Comparison of ENCODE assay signal across 8 cellular contexts in the genomic region with DNA sequence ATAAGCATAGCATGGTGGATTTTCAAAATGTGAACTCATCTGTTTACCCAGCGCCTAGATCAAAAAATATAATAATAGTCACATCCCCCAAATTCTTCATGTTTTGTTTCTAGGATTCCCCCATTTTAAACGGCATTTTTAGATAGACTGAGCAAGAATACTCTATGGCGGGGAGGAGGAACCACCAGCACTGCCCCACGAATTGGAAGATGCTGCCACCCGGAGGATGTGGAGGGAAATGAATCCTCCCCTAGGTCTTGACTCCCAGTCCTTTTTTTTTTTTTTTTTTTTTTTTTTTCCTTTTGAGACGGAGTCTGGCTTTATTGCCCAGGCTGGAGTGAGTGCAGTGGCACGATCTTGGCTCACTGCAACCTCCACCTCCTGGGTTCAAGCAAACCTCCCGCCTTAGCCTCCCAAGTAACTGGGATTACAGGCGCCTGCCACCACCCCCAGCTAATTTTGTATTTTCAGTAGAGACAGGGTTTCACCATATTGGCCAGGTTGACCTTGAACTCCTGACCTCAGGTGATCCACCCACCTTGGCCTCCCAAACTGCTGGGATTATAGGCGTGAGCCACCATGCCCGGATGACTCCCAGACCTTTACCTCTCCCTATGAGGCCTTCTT. TPM values are rescaled to one million over a fixed set of nuclear protein-coding genes. Genes with fewer than 3 reads are reported as not detected.
A peak's percentile ranks its signal among the peaks of the same experiment; 100 is the strongest.
DNase-seq lines count a peak whose midpoint lies in the region; ATAC-seq and TF ChIP-seq lines count a peak whose summit lies in the region.
"Not testable (repeated sequence)": the region's sequence is repeated elsewhere in the genome, so short reads cannot be mapped to it uniquely, and the experiment has no call there.

No MANE protein-coding gene starts in this region.

- not testable (repeated sequence) for H3K9me3 ChIP-seq in neural cell (ENCODE audit: low read length)

- H3K4me1 ChIP-seq in foreskin keratinocyte, result not testable (repeated sequence)

- not testable (repeated sequence) for TF ChIP-seq EP300 in neural cell (conservative IDR thresholded peaks at IDR 0.05; ENCODE audit: poor library complexity, severe bottlenecking)

- H3K4me2 ChIP-seq in neural cell (ENCODE audit: low read length), result not testable (repeated sequence)

- H3K27ac Mint-ChIP-seq in T-helper 2 cell treated with Interferon-gamma antibody and Interleukin-4, amounts not matched to agents 5 μg/mL and 100 μg/mL, for 36 hours; activated naive CD8-positive, alpha-beta T cell treated with anti-CD3 and anti-CD28 coated beads, Interleukin-2, amount 10 ng/mL, durations not matched to agents 7 days and 5 days: not testable (repeated sequence)

- H3K79me2 ChIP-seq in neural cell (replicated peaks; ENCODE audit: insufficient read depth, low read length), result not testable (repeated sequence)

- POLR2A ChIA-PET in activated naive CD8-positive, alpha-beta T cell treated with anti-CD3 and anti-CD28 coated beads, Interleukin-2, amount 10 ng/mL, durations not matched to agents 7 days and 5 days (lab: Charles Lee), result interaction anchor here (0.6 kb wide), 1 partner anchor 172 kb away, joined by 3 read pairs; no protein-coding TSS in a partner anchor

- not testable (repeated sequence) for H3K9me3 Mint-ChIP-seq in T-helper 2 cell treated with Interferon-gamma antibody and Interleukin-4, amounts not matched to agents 5 μg/mL and 100 μg/mL, for 36 hours; activated naive CD8-positive, alpha-beta T cell treated with anti-CD3 and anti-CD28 coated beads, Interleukin-2, amount 10 ng/mL, durations not matched to agents 7 days and 5 days

- not testable (repeated sequence) for H3K36me3 ChIP-seq in neural cell (ENCODE audit: insufficient read depth, low read length)

- peak; percentile 56 for DNase-seq in DMS114 treated with DMSO at 0.1 percent for 48 hours (lab: John Stamatoyannopoulos, UW; ENCODE audit: unreplicated experiment)
- peak; percentile 80 for DNase-seq in NCI-H2171 (lab: John Stamatoyannopoulos, UW)
- peak; percentile 29 for DNase-seq in T-helper 2 cell treated with Interferon-gamma antibody and Interleukin-4, amounts not matched to agents 5 μg/mL and 100 μg/mL, for 36 hours (ENCODE audit: low spot score)
- peak; percentile 53 for DNase-seq in activated naive CD8-positive, alpha-beta T cell treated with anti-CD3 and anti-CD28 coated beads, Interleukin-2, amount 10 ng/mL, durations not matched to agents 7 days and 5 days
- DNase-seq in foreskin keratinocyte, result peak; percentile 19 to 50
- peak; percentile 30 to 47 for DNase-seq in stimulated activated CD8-positive, alpha-beta memory T cell treated with anti-CD3 and anti-CD28 coated beads, Interleukin-7, amount 100 ng/mL, for 4 hours (ENCODE audit: low read depth in 2 of 2)

- not testable (repeated sequence) for H2AFZ ChIP-seq in neural cell (ENCODE audit: low read depth, low read length)

- H3K4me3 ChIP-seq in neural cell (ENCODE audit: low read length), result not testable (repeated sequence)

- H4K20me1 ChIP-seq in neural cell (ENCODE audit: insufficient read depth), result not testable (repeated sequence)

- not testable (repeated sequence) for H3K27ac ChIP-seq in foreskin keratinocyte; neural cell (ENCODE audit: low read length)

- H3K27me3 ChIP-seq in foreskin keratinocyte, result peaks cover 63% of the 10 kb centered on the region
- H3K27me3 ChIP-seq in neural cell (ENCODE audit: insufficient read depth, low read depth, low read length), result not testable (repeated sequence)

- not testable (repeated sequence) for H3K9ac ChIP-seq in neural cell (ENCODE audit: low read length)

- peak; percentile 78 for TF ChIP-seq RAD21 in neural cell (conservative IDR thresholded peaks at IDR 0.05)

- not testable (repeated sequence) for H3K9me2 ChIP-seq in neural cell (ENCODE audit: insufficient read depth, low read length)

- H3K27me3 Mint-ChIP-seq in T-helper 2 cell treated with Interferon-gamma antibody and Interleukin-4, amounts not matched to agents 5 μg/mL and 100 μg/mL, for 36 hours (ENCODE audit: low read depth), result peaks cover 35% of the 10 kb centered on the region
- H3K27me3 Mint-ChIP-seq in activated naive CD8-positive, alpha-beta T cell treated with anti-CD3 and anti-CD28 coated beads, Interleukin-2, amount 10 ng/mL, durations not matched to agents 7 days and 5 days, result peaks cover 37% of the 10 kb centered on the region

- not testable (repeated sequence) for H3K4me1 Mint-ChIP-seq in T-helper 2 cell treated with Interferon-gamma antibody and Interleukin-4, amounts not matched to agents 5 μg/mL and 100 μg/mL, for 36 hours (ENCODE audit: low read depth); activated naive CD8-positive, alpha-beta T cell treated with anti-CD3 and anti-CD28 coated beads, Interleukin-2, amount 10 ng/mL, durations not matched to agents 7 days and 5 days

- ATAC-seq in HG02798 (IDR thresholded peaks at IDR 0.05; ENCODE audit: poor library complexity, unreplicated experiment), result peak; percentile 43
- ATAC-seq in activated naive CD8-positive, alpha-beta T cell treated with anti-CD3 and anti-CD28 coated beads, Interleukin-2, amount 10 ng/mL, durations not matched to agents 7 days and 5 days (ENCODE audit: low read depth), result not testable (repeated sequence)
- peak; percentile 77 for ATAC-seq in foreskin keratinocyte

- not testable (repeated sequence) for H3K36me3 Mint-ChIP-seq in T-helper 2 cell treated with Interferon-gamma antibody and Interleukin-4, amounts not matched to agents 5 μg/mL and 100 μg/mL, for 36 hours (ENCODE audit: low read depth); activated naive CD8-positive, alpha-beta T cell treated with anti-CD3 and anti-CD28 coated beads, Interleukin-2, amount 10 ng/mL, durations not matched to agents 7 days and 5 days

- TF ChIP-seq CTCF in foreskin keratinocyte (conservative IDR thresholded peaks at IDR 0.05), result peak; percentile 65
- TF ChIP-seq CTCF in neural cell (IDR thresholded peaks at IDR 0.05; ENCODE audit: poor library complexity, severe bottlenecking), result peak; percentile 73

- not testable (repeated sequence) for H3F3A ChIP-seq in neural cell (ENCODE audit: insufficient read depth, low read length, poor library complexity, severe bottlenecking)

- not testable (repeated sequence) for H3K4me3 Mint-ChIP-seq in T-helper 2 cell treated with Interferon-gamma antibody and Interleukin-4, amounts not matched to agents 5 μg/mL and 100 μg/mL, for 36 hours; activated naive CD8-positive, alpha-beta T cell treated with anti-CD3 and anti-CD28 coated beads, Interleukin-2, amount 10 ng/mL, durations not matched to agents 7 days and 5 days

TF ChIP-seq in neural cell, 6 proteins besides CTCF, POLR2A, EP300 and RAD21:
- peak; percentile 81 for TF ChIP-seq SMC3 (conservative IDR thresholded peaks at IDR 0.05; ENCODE audit: poor library complexity)

RNA-seq across cellular contexts. Expression of a gene that starts 7.5 kb away (rescaled TPM):
- not detected for total RNA-seq in activated naive CD8-positive, alpha-beta T cell treated with anti-CD3 and anti-CD28 coated beads, Interleukin-2, amount 10 ng/mL, durations not matched to agents 7 days and 5 days
- total RNA-seq in foreskin keratinocyte, result not detected in 2 replicates
- polyA plus RNA-seq in foreskin keratinocyte, result not detected in 2 replicates
- polyA plus RNA-seq in neural cell, result 60.8 and 65.4 TPM in 2 replicates
- polyA minus RNA-seq in neural cell, result 110 and 121 TPM in 2 replicates

Comparison
In these comparisons a context has a peak if more than half of its experiments do, and no peak if none do; other contexts are left out.
1. DNase-seq: peak in every context shown above with its lines; median percentile 80 in NCI-H2171; 56 in DMS114 treated with DMSO at 0.1 percent for 48 hours; 53 in activated naive CD8-positive, alpha-beta T cell treated with anti-CD3 and anti-CD28 coated beads, Interleukin-2, amount 10 ng/mL, durations not matched to agents 7 days and 5 days; 38 in stimulated activated CD8-positive, alpha-beta memory T cell treated with anti-CD3 and anti-CD28 coated beads, Interleukin-7, amount 100 ng/mL, for 4 hours; 34 in foreskin keratinocyte; 29 in T-helper 2 cell treated with Interferon-gamma antibody and Interleukin-4, amounts not matched to agents 5 μg/mL and 100 μg/mL, for 36 hours.